8 cellular contexts compared by ENCODE assay signal in the genomic region with DNA sequence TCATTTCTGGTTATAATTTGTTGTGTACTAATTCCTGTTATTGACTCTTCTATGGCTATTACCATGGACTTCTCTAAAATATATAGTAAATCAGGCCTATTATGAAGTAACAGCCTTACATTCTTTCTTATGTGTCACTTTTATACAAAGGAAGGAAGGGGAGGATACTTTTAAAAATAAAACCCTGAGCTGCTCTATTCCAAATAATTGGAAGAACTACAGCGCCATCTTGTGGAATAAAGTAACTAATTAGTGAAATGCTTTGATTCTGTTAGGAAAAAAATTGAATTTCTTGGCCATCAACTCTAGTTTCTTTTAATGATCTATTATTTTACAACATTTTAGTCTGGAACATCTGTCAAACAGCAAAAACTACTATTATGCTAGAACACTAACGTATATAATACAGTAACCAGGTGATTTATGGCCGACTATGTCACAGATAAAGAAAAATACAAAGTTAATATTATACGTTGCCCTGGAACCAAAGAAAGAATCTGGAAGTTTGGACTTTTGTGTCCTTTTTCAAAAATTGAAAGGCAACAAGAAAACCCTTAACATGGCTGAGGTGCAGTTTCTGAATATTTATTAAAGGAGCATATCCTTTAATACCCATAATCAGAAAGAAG. TPM values are rescaled to one million over a fixed set of nuclear protein-coding genes. Genes with fewer than 3 reads are reported as not detected.
DNase-seq lines count a peak whose midpoint lies in the region; ATAC-seq, FAIRE-seq and TF ChIP-seq lines count a peak whose summit lies in the region.

No MANE protein-coding gene starts in this region.

- CTCF ChIA-PET in CD4-positive, alpha-beta memory T cell (lab: Charles Lee; ENCODE audit: partially characterized antibody) = interaction anchor here (0.8 to 4.6 kb wide), 15 partner anchors 18 to 971 kb away, joined by 3 to 73 read pairs (median 5); partner anchors contain the start of gene NELL2

- H3K9me3 Mint-ChIP-seq in CD4-positive, alpha-beta memory T cell = no peaks in the 10 kb centered on the region

- no peaks in the 10 kb centered on the region for H3K27me3 ChIP-seq in CD4-positive, alpha-beta memory T cell (ENCODE audit: insufficient read depth, low read length)
- no peaks in the 10 kb centered on the region for H3K27me3 ChIP-seq in pancreas

- ATAC-seq in GM21529 (IDR thresholded peaks at IDR 0.05; ENCODE audit: unreplicated experiment) = peak; percentile 58
- peak; percentile 50 to 67 (median 59) for ATAC-seq in pancreas
- ATAC-seq in HG02759 (IDR thresholded peaks at IDR 0.05; ENCODE audit: unreplicated experiment) = no peak

- no peaks in the 10 kb centered on the region for H3K36me3 Mint-ChIP-seq in CD4-positive, alpha-beta memory T cell

- no peaks in the 10 kb centered on the region for H3K27me3 Mint-ChIP-seq in CD4-positive, alpha-beta memory T cell

- H3K9me3 ChIP-seq in CD4-positive, alpha-beta memory T cell (ENCODE audit: control insufficient read depth in 1 of 2, low read length in 2 of 2) = no peaks in the 10 kb centered on the region
- H3K9me3 ChIP-seq in pancreas = no peaks in the 10 kb centered on the region

- FAIRE-seq in pancreas (lab: Jason Lieb, UNC) = peak; percentile 90

- no peak overlapping the region for H3K27ac ChIP-seq in CD4-positive, alpha-beta memory T cell (ENCODE audit: low read depth, low read length)
- no peak overlapping the region for H3K27ac ChIP-seq in pancreas

- H3K36me3 ChIP-seq in CD4-positive, alpha-beta memory T cell (ENCODE audit: insufficient read depth, low read length) = no peaks in the 10 kb centered on the region
- H3K36me3 ChIP-seq in pancreas = no peaks in the 10 kb centered on the region

- peak in 4 of 5 donors; percentile 61 to 68 (median 68) for DNase-seq in CD4-positive, alpha-beta memory T cell
- DNase-seq in NCI-H1417 treated with DMSO at 0.1 percent for 48 hours (lab: John Stamatoyannopoulos, UW) (peak; percentile 60), SKM-1 treated with dmso at 0.1 percent for 144 hours (lab: John Stamatoyannopoulos, UW; ENCODE audit: unreplicated experiment) (peak; percentile 23), fibroblast of pulmonary artery (ENCODE audit: low read depth) (peak; percentile 82), pancreas (no peak), nucleus accumbens (lab: John Stamatoyannopoulos, UW) (no peak)

- peaks cover 0 to 2% (median under 1%) of the 10 kb centered on the region in 4 donors for H3K4me1 Mint-ChIP-seq in CD4-positive, alpha-beta memory T cell

- H3K4me1 ChIP-seq in CD4-positive, alpha-beta memory T cell (ENCODE audit: insufficient read depth, low read length) = no peaks in the 10 kb centered on the region
- H3K4me1 ChIP-seq in pancreas = no peaks in the 10 kb centered on the region

- intact Hi-C loops in CD4-positive, alpha-beta memory T cell (cut with micrococcal nuclease) = loop anchor here (1.0 to 2.0 kb wide), 5 partner anchors 56 to 974 kb away; no protein-coding TSS in a partner anchor
- intact Hi-C loops in pancreas (cut with DNase I) = no loop called here

- peak; percentile 35 for TF ChIP-seq CTCF in fibroblast of pulmonary artery (IDR thresholded peaks at IDR 0.05; ENCODE audit: low read length, missing control alignments)
- peak; percentile 24 to 57 (median 46) for TF ChIP-seq CTCF in pancreas (IDR thresholded peaks at IDR 0.05)

- 17 to 21% methylated on average over 4 of the region's 4 CpGs for WGBS in pancreas, 2 donors

- H3K4me3 Mint-ChIP-seq in CD4-positive, alpha-beta memory T cell = no peak overlapping the region

- H3K27ac Mint-ChIP-seq in CD4-positive, alpha-beta memory T cell = no peak overlapping the region

- H3K4me3 ChIP-seq in CD4-positive, alpha-beta memory T cell (ENCODE audit: low read length in 2 of 2) = no peak overlapping the region
- H3K4me3 ChIP-seq in fibroblast of pulmonary artery (replicated peaks; ENCODE audit: low read depth, low read length) = no peak overlapping the region
- H3K4me3 ChIP-seq in pancreas = no peak overlapping the region

- POLR2A ChIA-PET in CD4-positive, alpha-beta memory T cell (lab: Charles Lee; ENCODE audit: partially characterized antibody) = interaction anchor here (1.3 kb wide), 1 partner anchor 119 kb away, joined by 3 read pairs; no protein-coding TSS in a partner anchor

RNA-seq across cellular contexts. Expression of gene NELL2, which starts 55.0 kb away (rescaled TPM):
- 100 to 1,000 TPM; 233 to 257 TPM for total RNA-seq in CD4-positive, alpha-beta memory T cell
- 100 to 1,000 TPM in 1 of 2 donors, 10 to 100 TPM in 1; 92.8 to 126 TPM for polyA plus RNA-seq in CD4-positive, alpha-beta memory T cell
- under 1 TPM; 0.28 to 0.79 (median 0.71) TPM for total RNA-seq in pancreas
- polyA plus RNA-seq in pancreas = under 1 TPM; 0.27 to 0.77 TPM

Comparison
In these comparisons a context has a peak if more than half of its experiments do, and no peak if none do; other contexts are left out.
1. DNase-seq: peak in CD4-positive, alpha-beta memory T cell (4 of 5), NCI-H1417 treated with DMSO at 0.1 percent for 48 hours (single experiment), SKM-1 treated with dmso at 0.1 percent for 144 hours (single experiment) and fibroblast of pulmonary artery (single experiment); none in pancreas (0 of 6) and nucleus accumbens (0 of 56).
2. RNA of gene NELL2, which starts 55.0 kb away (total RNA-seq): 233 to 257 TPM in CD4-positive, alpha-beta memory T cell; 0.28 to 0.79 TPM in pancreas; every median in the first group is over 100 times any median in the second.